In genomic region chr3:37526511-37526910, GRCh38 we compare ENCODE assay signal across 17 cellular contexts.
DNase-seq lines count a peak whose midpoint lies in the region; ATAC-seq and TF ChIP-seq lines count a peak whose summit lies in the region.
"Had no signal": no experiment of that assay in that cellular context is flagged by ENCODE, and none has a peak within 500 bp of the region (broad histone marks: within the 10 kb centered on the region; RNA-seq: fewer than 3 reads in every experiment).

No MANE protein-coding gene starts in this region.

- no peaks in the 10 kb centered on the region for H3K27me3 ChIP-seq in breast epithelium

- peaks cover 33% of the 10 kb centered on the region for H3K27me3 Mint-ChIP-seq in MCF 10A (ENCODE audit: insufficient read depth, unreplicated experiment)

- CTCF ChIA-PET in MCF 10A (lab: Yijun Ruan, JAX) = no interaction called here

- no peaks in the 10 kb centered on the region for H3K9me3 ChIP-seq in breast epithelium
- H3K9me3 ChIP-seq: A549 had no signal

- no peaks in the 10 kb centered on the region for H3K4me1 ChIP-seq in breast epithelium
- H3K4me1 ChIP-seq: A549 had no signal

- TF ChIP-seq CTCF in MCF 10A (IDR thresholded peaks at IDR 0.05; ENCODE audit: unreplicated experiment) = no peak
- TF ChIP-seq CTCF in breast epithelium (IDR thresholded peaks at IDR 0.05) = no peak
- TF ChIP-seq CTCF in fibroblast of villous mesenchyme (IDR thresholded peaks at IDR 0.05; ENCODE audit: insufficient read depth, low read depth, low read length) = no peak

- H3K27ac Mint-ChIP-seq in MCF 10A (ENCODE audit: low read depth, unreplicated experiment) = no peak overlapping the region
- H3K27ac Mint-ChIP-seq: activated T-cell treated with anti-CD3 and anti-CD28 coated beads, Interleukin-2, amount 50 U/mL, for 72 hours; natural killer cell treated with Interleukin-12 subunit alpha and Interleukin-12 subunit beta and Interleukin-15 and Interleukin-18, amount 100 ng/mL, for 72 hours had no signal

- BruUV-seq in MCF 10A (replicated peaks; lab: Mats Ljungman, UMichigan) = no TSS peak

- no peaks in the 10 kb centered on the region for H3K4me1 Mint-ChIP-seq in MCF 10A (ENCODE audit: insufficient read depth, unreplicated experiment)

- TF ChIP-seq POLR2A in breast epithelium (IDR thresholded peaks at IDR 0.05) = no peak

- ATAC-seq in GM18502 (IDR thresholded peaks at IDR 0.05; ENCODE audit: poor library complexity, unreplicated experiment) = no peak
- no peak for ATAC-seq in HG02642 (IDR thresholded peaks at IDR 0.05; ENCODE audit: poor library complexity, unreplicated experiment)
- ATAC-seq in HG03342 (IDR thresholded peaks at IDR 0.05; ENCODE audit: unreplicated experiment) = no peak
- ATAC-seq: A549; activated T-cell treated with anti-CD3 and anti-CD28 coated beads, Interleukin-2, amount 50 U/mL, for 72 hours had no signal

- intact Hi-C loops in MCF 10A (cut with micrococcal nuclease) (no loop called here), breast epithelium (cut with DNase I; ENCODE audit: low total_unique reads) (no loop called here), posterior vena cava (cut with DNase I) (no loop called here)

- no peaks in the 10 kb centered on the region for H3K36me3 Mint-ChIP-seq in MCF 10A (ENCODE audit: insufficient read depth, unreplicated experiment)
- H3K36me3 Mint-ChIP-seq: natural killer cell treated with Interleukin-12 subunit alpha and Interleukin-12 subunit beta and Interleukin-15 and Interleukin-18, amount 100 ng/mL, for 72 hours had no signal

- POLR2A ChIA-PET in MCF 10A (lab: Yijun Ruan, JAX) = no interaction called here

- H3K36me3 ChIP-seq in breast epithelium = no peaks in the 10 kb centered on the region

- H3K27ac ChIP-seq in breast epithelium = peak overlapping the region in 1 of 2 donors; percentile 50
- H3K27ac ChIP-seq: A549, epithelial cell of prostate had no signal

- H3K4me3 ChIP-seq in breast epithelium = no peak overlapping the region
- no peak overlapping the region for H3K4me3 ChIP-seq in fibroblast of villous mesenchyme (ENCODE audit: low read depth, low read length)
- H3K4me3 ChIP-seq: A549 had no signal

- no peak overlapping the region for H3K4me3 Mint-ChIP-seq in MCF 10A (ENCODE audit: unreplicated experiment)
- H3K4me3 Mint-ChIP-seq: activated T-cell treated with anti-CD3 and anti-CD28 coated beads, Interleukin-2, amount 50 U/mL, for 72 hours; natural killer cell treated with Interleukin-12 subunit alpha and Interleukin-12 subunit beta and Interleukin-15 and Interleukin-18, amount 100 ng/mL, for 72 hours had no signal

- DNase-seq in MCF 10A (ENCODE audit: unreplicated experiment) (peak; percentile 38), breast epithelium (ENCODE audit: low spot score in 2 of 2) (no peak), fibroblast of villous mesenchyme (ENCODE audit: low read depth) (peak; percentile 10), posterior vena cava (ENCODE audit: low spot score) (peak; percentile 94), HuH-7.5 (ENCODE audit: low spot score) (no peak)
- DNase-seq: activated CD4-positive, alpha-beta T cell treated with anti-CD3 and anti-CD28 coated beads for 1 hour; activated T-cell treated with anti-CD3 and anti-CD28 coated beads, Interleukin-2, amount 50 U/mL, for 72 hours; NCI-H1417 treated with DMSO at 0.1 percent for 48 hours; NK-92 treated with Interleukin-12 subunit alpha and Interleukin-12 subunit beta, amount 100 ng/mL, for 24 hours; stimulated activated CD4-positive, alpha-beta T cell treated with anti-CD3 and anti-CD28 coated beads, Interleukin-2, amount 100 ng/mL, for 24 hours; stimulated activated naive CD4-positive, alpha-beta T cell treated with Interleukin-2 at 50 U/mL for 16 hours had no signal

- H3K9me3 Mint-ChIP-seq in MCF 10A (ENCODE audit: unreplicated experiment) = no peaks in the 10 kb centered on the region
- H3K9me3 Mint-ChIP-seq: activated T-cell treated with anti-CD3 and anti-CD28 coated beads, Interleukin-2, amount 50 U/mL, for 72 hours; natural killer cell treated with Interleukin-12 subunit alpha and Interleukin-12 subunit beta and Interleukin-15 and Interleukin-18, amount 100 ng/mL, for 72 hours had no signal

Comparison
In these comparisons a context has a peak if more than half of its experiments do, and no peak if none do; other contexts are left out.
1. DNase-seq: peak in MCF 10A (single experiment), fibroblast of villous mesenchyme (single experiment) and posterior vena cava (single experiment); none in breast epithelium (0 of 2) and HuH-7.5 (single experiment).